In genomic region chr20:275791-276190, GRCh38 we compare ENCODE assay signal across 21 cellular contexts. TPM values are rescaled to one million over a fixed set of nuclear protein-coding genes. Genes with fewer than 3 reads are reported as not detected.
DNase-seq lines count a peak whose midpoint lies in the region; ATAC-seq and TF ChIP-seq lines count a peak whose summit lies in the region.
"Had no signal": no experiment of that assay in that cellular context is flagged by ENCODE, and none has a peak within 500 bp of the region (broad histone marks: within the 10 kb centered on the region; RNA-seq: fewer than 3 reads in every experiment).

No MANE protein-coding gene starts in this region.

- H3K4me2 ChIP-seq in trophoblast cell (ENCODE audit: low read length) (no peak overlapping the region), mesendoderm (ENCODE audit: low read length) (no peak overlapping the region)
- H3K4me2 ChIP-seq: A549, BLaER1 had no signal

- peaks cover 0 to 8% (median 5%) of the 10 kb centered on the region in 3 donors for H3K36me3 Mint-ChIP-seq in immature natural killer cell

- ATAC-seq in left lobe of liver = no peak
- ATAC-seq: A549 had no signal

- no peak for TF ChIP-seq CTCF in colonic mucosa (IDR thresholded peaks at IDR 0.05)

- no peak overlapping the region for H3K14ac ChIP-seq in trophoblast cell (ENCODE audit: low read length)

- no peak overlapping the region for H2BK120ac ChIP-seq in trophoblast cell (ENCODE audit: insufficient read depth, low read length, poor library complexity)
- no peak overlapping the region for H2BK120ac ChIP-seq in mesendoderm (ENCODE audit: low read depth, low read length)

- no peak overlapping the region for H2BK15ac ChIP-seq in mesendoderm (replicated peaks; ENCODE audit: low read depth)

- no peaks in the 10 kb centered on the region for H3K27me3 ChIP-seq in colonic mucosa
- H3K27me3 ChIP-seq in trophoblast cell (ENCODE audit: insufficient read depth, low read length) = no peaks in the 10 kb centered on the region
- no peaks in the 10 kb centered on the region for H3K27me3 ChIP-seq in mesendoderm (ENCODE audit: insufficient read depth, low read length, poor library complexity)
- H3K27me3 ChIP-seq: BLaER1 had no signal

- H4K12ac ChIP-seq in trophoblast cell (ENCODE audit: low read depth, low read length) = no peak overlapping the region

- H2BK12ac ChIP-seq in trophoblast cell (ENCODE audit: low read length) = no peak overlapping the region

- H2BK5ac ChIP-seq in trophoblast cell (ENCODE audit: low read depth, low read length, poor library complexity) (no peak overlapping the region), mesendoderm (ENCODE audit: low read length) (no peak overlapping the region)

- intact Hi-C loops in colonic mucosa (cut with DNase I) = loop anchor here (10.0 kb wide), 2 partner anchors 49 to 61 kb away; partner anchors contain the start of gene SOX12

- no peak overlapping the region for H3K4ac ChIP-seq in trophoblast cell (ENCODE audit: low read depth, low read length)
- no peak overlapping the region for H3K4ac ChIP-seq in mesendoderm (ENCODE audit: low read depth, low read length)

- no peaks in the 10 kb centered on the region for H3K9me3 ChIP-seq in colonic mucosa
- H3K9me3 ChIP-seq in trophoblast cell (ENCODE audit: insufficient read depth, low read depth, low read length) = peaks cover 2% of the 10 kb centered on the region
- H3K9me3 ChIP-seq: A549, HAP-1 had no signal

- H3K9ac ChIP-seq in colonic mucosa (ENCODE audit: low read depth in 2 of 2, low read length in 2 of 2) (no peak overlapping the region), trophoblast cell (ENCODE audit: low read length) (no peak overlapping the region), mesendoderm (ENCODE audit: low read length) (no peak overlapping the region)
- H3K9ac ChIP-seq: BLaER1, GM23248 had no signal

- H3K36me3 ChIP-seq in colonic mucosa (no peaks in the 10 kb centered on the region), trophoblast cell (ENCODE audit: control insufficient read depth in 1 of 2, insufficient read depth in 2 of 2, low read length in 2 of 2) (peaks cover 13 to 29% of the 10 kb centered on the region in 2 experiments), mesendoderm (ENCODE audit: control insufficient read depth, insufficient read depth, low read length) (no peaks in the 10 kb centered on the region)
- H3K36me3 ChIP-seq: HAP-1 had no signal

- no peak overlapping the region for H4K91ac ChIP-seq in trophoblast cell (ENCODE audit: low read depth, low read length)

- no peak overlapping the region for H3K23ac ChIP-seq in trophoblast cell (ENCODE audit: low read length)
- no peak overlapping the region for H3K23ac ChIP-seq in mesendoderm (ENCODE audit: low read length)

- H4K5ac ChIP-seq in mesendoderm (ENCODE audit: low read length) = no peak overlapping the region

- H3K27ac ChIP-seq in colonic mucosa (no peak overlapping the region), trophoblast cell (ENCODE audit: low read depth, low read length) (no peak overlapping the region), mesendoderm (ENCODE audit: low read depth, low read length) (no peak overlapping the region)
- H3K27ac ChIP-seq: 22Rv1, A549, BLaER1, GM23248, HL-60 had no signal

- no CpG with 5 or more reads among the region's 7 CpGs for WGBS in trophoblast cell (ENCODE audit: extremely low coverage, insufficient coverage, insufficient read length)
- WGBS in mesendoderm (ENCODE audit: extremely low coverage, insufficient coverage, low lambda C conversion rate) = no CpG with 5 or more reads among the region's 7 CpGs

- no peak overlapping the region for H3K4me3 Mint-ChIP-seq in immature natural killer cell
- H3K4me3 Mint-ChIP-seq: CD14-positive monocyte had no signal

- H3K27me3 Mint-ChIP-seq in immature natural killer cell (ENCODE audit: low read depth in 3 of 3) = peaks cover 0 to 2% (median 1%) of the 10 kb centered on the region in 3 donors
- H3K27me3 Mint-ChIP-seq: CD4-positive, alpha-beta memory T cell had no signal

- H3K4me1 Mint-ChIP-seq in immature natural killer cell = peaks cover 0 to 3% of the 10 kb centered on the region in 2 donors
- H3K4me1 Mint-ChIP-seq: CD14-positive monocyte; CD4-positive, alpha-beta memory T cell had no signal

- no peak overlapping the region for H3K56ac ChIP-seq in mesendoderm (ENCODE audit: low read length)

- H4K8ac ChIP-seq in trophoblast cell (ENCODE audit: low read depth, low read length) (no peak overlapping the region), mesendoderm (ENCODE audit: low read depth, low read length) (no peak overlapping the region)

- DNase-seq in activated CD8-positive, alpha-beta memory T cell treated with anti-CD3 and anti-CD28 coated beads, Interleukin-2, amount 50 U/mL, for 48 hours = peak; percentile 17
- no peak for DNase-seq in activated CD8-positive, alpha-beta memory T cell treated with anti-CD3 and anti-CD28 coated beads for 24 hours
- DNase-seq in colonic mucosa (peak; percentile 10), left lobe of liver (ENCODE audit: low spot score) (peak; percentile 29), trophoblast cell (no peak), mesendoderm (no peak), immature natural killer cell (no peak)
- DNase-seq: CD4-positive, alpha-beta memory T cell; DMS153; DMS79; GDM1 had no signal

- H3K18ac ChIP-seq in trophoblast cell (ENCODE audit: low read length) = no peak overlapping the region
- no peak overlapping the region for H3K18ac ChIP-seq in mesendoderm (ENCODE audit: low read length)

- H3K79me1 ChIP-seq in trophoblast cell (ENCODE audit: low read length) (no peaks in the 10 kb centered on the region), mesendoderm (ENCODE audit: low read length) (no peaks in the 10 kb centered on the region)

- H3K79me2 ChIP-seq in trophoblast cell (ENCODE audit: control insufficient read depth, insufficient read depth, low read length, poor library complexity) (no peaks in the 10 kb centered on the region), mesendoderm (ENCODE audit: control insufficient read depth, insufficient read depth, low read length) (no peaks in the 10 kb centered on the region)

- H3K4me3 ChIP-seq in colonic mucosa (no peak overlapping the region), trophoblast cell (ENCODE audit: low read depth, low read length) (peak overlapping the region; percentile 27), mesendoderm (ENCODE audit: low read length) (no peak overlapping the region)
- H3K4me3 ChIP-seq: A549, BLaER1, GM23248, HAP-1 had no signal

- H2AFZ ChIP-seq in trophoblast cell (ENCODE audit: insufficient read depth, low read length, poor library complexity) = no peak overlapping the region
- H2AFZ ChIP-seq: GM23248 had no signal

- no peak overlapping the region for H2AK5ac ChIP-seq in trophoblast cell (ENCODE audit: low read length)
- no peak overlapping the region for H2AK5ac ChIP-seq in mesendoderm (ENCODE audit: low read length)

- no peak overlapping the region for H3K27ac Mint-ChIP-seq in immature natural killer cell
- H3K27ac Mint-ChIP-seq: CD4-positive, alpha-beta memory T cell had no signal

- H3K4me1 ChIP-seq in colonic mucosa = no peaks in the 10 kb centered on the region
- H3K4me1 ChIP-seq in trophoblast cell (ENCODE audit: control insufficient read depth in 1 of 2, insufficient read depth in 2 of 2, low read length in 2 of 2) = no peaks in the 10 kb centered on the region
- no peaks in the 10 kb centered on the region for H3K4me1 ChIP-seq in mesendoderm (ENCODE audit: control insufficient read depth, low read depth, low read length)
- H3K4me1 ChIP-seq: A549, HAP-1 had no signal

- H3K9me3 Mint-ChIP-seq in immature natural killer cell = no peaks in the 10 kb centered on the region
- H3K9me3 Mint-ChIP-seq: CD4-positive, alpha-beta memory T cell had no signal

RNA-seq across cellular contexts. Expression of gene C20orf96, which starts 14.8 kb away (rescaled TPM):
- total RNA-seq in colonic mucosa (1 to 10 TPM; 7.9 to 8.2 TPM), left lobe of liver (2.0 TPM)
- 6.2 and 7.1 TPM in 2 replicates for polyA plus RNA-seq in trophoblast cell (2013)
- 8.2 TPM for polyA plus RNA-seq in mesendoderm (2013, experiment 1 of 2)
- polyA plus RNA-seq in mesendoderm (2013, experiment 2 of 2) = 8.2 TPM
- under 1 TPM; 0.23 to 0.50 (median 0.32) TPM for polyA plus RNA-seq in immature natural killer cell

RNA-seq across cellular contexts. Expression of gene DEFB132, which starts 18.3 kb away (rescaled TPM):
- total RNA-seq in colonic mucosa (not detected), left lobe of liver (0.15 TPM)
- not detected in 2 replicates for polyA plus RNA-seq in trophoblast cell (2013)
- not detected for polyA plus RNA-seq in mesendoderm (2013, experiment 1 of 2)
- not detected for polyA plus RNA-seq in mesendoderm (2013, experiment 2 of 2)
- not detected for polyA plus RNA-seq in immature natural killer cell
- total RNA-seq: CD4-positive, alpha-beta memory T cell; Daoy; GM23248; H4; HT1080 had no signal
- polyA plus RNA-seq: A549; CD14-positive monocyte; CD4-positive, alpha-beta memory T cell; GM23248 had no signal

RNA-seq across cellular contexts. Expression of gene ZCCHC3, which starts 21.6 kb away (rescaled TPM):
- total RNA-seq in colonic mucosa (10 to 100 TPM; 13.7 to 15.6 TPM), left lobe of liver (5.6 TPM)
- polyA plus RNA-seq in trophoblast cell (2013) = 16.5 and 17.9 TPM in 2 replicates
- 26.5 TPM for polyA plus RNA-seq in mesendoderm (2013, experiment 1 of 2)
- 26.9 TPM for polyA plus RNA-seq in mesendoderm (2013, experiment 2 of 2)
- polyA plus RNA-seq in immature natural killer cell = 10 to 100 TPM in 1 of 3 donors, 1 to 10 TPM in 2; 2.1 to 14.0 (median 6.1) TPM

RNA-seq across cellular contexts. Expression of gene DEFB129, which starts 48.7 kb away (rescaled TPM):
- not detected for total RNA-seq in colonic mucosa
- total RNA-seq in left lobe of liver = not detected
- not detected in 2 replicates for polyA plus RNA-seq in trophoblast cell (2013)
- not detected for polyA plus RNA-seq in mesendoderm (2013, experiment 1 of 2)
- not detected for polyA plus RNA-seq in mesendoderm (2013, experiment 2 of 2)
- not detected for polyA plus RNA-seq in immature natural killer cell
- total RNA-seq: CD4-positive, alpha-beta memory T cell; Daoy; GM23248; H4; HT1080 had no signal
- polyA plus RNA-seq: A549; CD14-positive monocyte; CD4-positive, alpha-beta memory T cell; GM23248 had no signal

RNA-seq across cellular contexts. Expression of gene SOX12, which starts 49.6 kb away (rescaled TPM):
- total RNA-seq in colonic mucosa (1 to 10 TPM; 5.0 to 7.5 TPM), left lobe of liver (5.6 TPM)
- 15.3 and 15.5 TPM in 2 replicates for polyA plus RNA-seq in trophoblast cell (2013)
- 15.5 TPM for polyA plus RNA-seq in mesendoderm (2013, experiment 1 of 2)
- 15.5 TPM for polyA plus RNA-seq in mesendoderm (2013, experiment 2 of 2)
- polyA plus RNA-seq in immature natural killer cell = under 1 TPM; 0.08 to 0.27 (median 0.21) TPM

Comparison
In these comparisons a context has a peak if more than half of its experiments do, and no peak if none do; other contexts are left out.
1. DNase-seq: peak in activated CD8-positive, alpha-beta memory T cell treated with anti-CD3 and anti-CD28 coated beads, Interleukin-2, amount 50 U/mL, for 48 hours (single experiment), colonic mucosa (single experiment) and left lobe of liver (single experiment); none in activated CD8-positive, alpha-beta memory T cell treated with anti-CD3 and anti-CD28 coated beads for 24 hours (single experiment), trophoblast cell (0 of 2), mesendoderm (single experiment) and immature natural killer cell (0 of 3).